Comparison of ENCODE assay signal across 8 cellular contexts in the genomic region with DNA sequence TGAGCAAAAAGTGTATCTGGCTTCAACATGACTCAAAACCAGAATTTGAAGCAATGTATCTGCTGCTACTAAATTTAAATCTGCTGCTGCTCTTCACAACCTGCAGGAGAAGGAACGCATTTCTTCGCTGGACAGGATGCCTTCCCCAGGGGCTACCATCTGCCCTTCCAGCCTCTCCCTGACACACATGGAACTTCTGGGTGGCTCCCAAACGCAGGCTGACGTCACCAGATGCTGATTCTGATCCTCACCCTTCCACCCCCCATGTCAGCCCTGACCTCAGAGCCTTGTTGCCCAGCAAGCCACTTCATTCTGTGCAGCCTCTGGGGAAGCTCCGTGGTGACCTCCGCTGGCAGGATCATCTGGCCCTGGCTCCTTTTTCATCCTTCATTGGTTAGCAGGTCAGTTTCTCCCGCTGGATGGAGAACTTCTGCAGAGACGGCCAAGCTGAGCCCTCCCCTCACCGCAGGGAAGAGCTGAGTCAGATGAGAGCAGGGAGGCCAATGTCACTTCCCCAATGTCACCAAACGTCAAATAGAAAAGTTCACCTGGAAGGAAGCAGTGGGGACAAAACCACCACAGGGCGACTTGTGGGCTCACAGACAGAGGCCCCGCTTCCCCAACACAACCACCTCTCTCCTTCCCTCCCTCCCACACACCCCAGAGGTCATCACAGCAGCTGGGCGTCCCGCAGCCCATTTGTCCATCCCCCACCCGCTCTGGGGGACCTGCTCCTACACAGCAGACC. TPM values are rescaled to one million over a fixed set of nuclear protein-coding genes. Genes with fewer than 3 reads are reported as not detected.
DNase-seq lines count a peak whose midpoint lies in the region; ATAC-seq and TF ChIP-seq lines count a peak whose summit lies in the region.
"Had no signal": no experiment of that assay in that cellular context is flagged by ENCODE, and none has a peak within 500 bp of the region (broad histone marks: within the 10 kb centered on the region; RNA-seq: fewer than 3 reads in every experiment).

No MANE protein-coding gene starts in this region.

- no peak overlapping the region for H3K9ac ChIP-seq in GM23248

- DNase-seq in GM23248 (peak; percentile 39), KG1 (lab: John Stamatoyannopoulos, UW) (peak; percentile 31), mesenteric fat pad (ENCODE audit: low spot score) (peak; percentile 84), T-helper 9 cell (no peak), esophagus squamous epithelium (lab: John Stamatoyannopoulos, UW) (no peak)
- peak; percentile 52 for DNase-seq in activated CD8-positive, alpha-beta T cell treated with anti-CD3 and anti-CD28 coated beads for 36 hours

- TF ChIP-seq POLR2A in esophagus squamous epithelium (IDR thresholded peaks at IDR 0.05): no peak

- no peaks in the 10 kb centered on the region for H3K9me3 ChIP-seq in GM23248 (ENCODE audit: low read depth)
- no peaks in the 10 kb centered on the region for H3K9me3 ChIP-seq in esophagus squamous epithelium
- H3K9me3 ChIP-seq: tibial nerve had no signal

- no peaks in the 10 kb centered on the region for H3K36me3 Mint-ChIP-seq in activated CD8-positive, alpha-beta T cell treated with anti-CD3 and anti-CD28 coated beads for 36 hours (ENCODE audit: low read depth)

- no peak for TF ChIP-seq CTCF in activated CD8-positive, alpha-beta T cell treated with anti-CD3 and anti-CD28 coated beads for 36 hours (IDR thresholded peaks at IDR 0.05)
- TF ChIP-seq CTCF in esophagus squamous epithelium (IDR thresholded peaks at IDR 0.05): no peak

- no peak overlapping the region for H3K27ac Mint-ChIP-seq in activated CD8-positive, alpha-beta T cell treated with anti-CD3 and anti-CD28 coated beads for 36 hours

- no peak overlapping the region for H3K27ac ChIP-seq in GM23248
- no peak overlapping the region for H3K27ac ChIP-seq in esophagus squamous epithelium
- H3K27ac ChIP-seq: tibial nerve had no signal

- 39 to 51% methylated on average over 14 to 15 of the region's 15 CpGs for WGBS in GM23248 (ENCODE audit: low coverage in 1 of 2, low lambda C conversion rate in 2 of 2, missing lambda C conversion rate in 2 of 2), 2 experiments
- 42 to 44% methylated on average over 10 to 12 of the region's 15 CpGs for WGBS in esophagus squamous epithelium, 2 donors

- peaks cover 12% of the 10 kb centered on the region for H3K4me1 Mint-ChIP-seq in activated CD8-positive, alpha-beta T cell treated with anti-CD3 and anti-CD28 coated beads for 36 hours (ENCODE audit: low read depth)

- in situ Hi-C loops in GM23248 (cut with MboI): no loop called here

- no peak overlapping the region for H3K4me3 Mint-ChIP-seq in activated CD8-positive, alpha-beta T cell treated with anti-CD3 and anti-CD28 coated beads for 36 hours

- ATAC-seq in GM18519 (IDR thresholded peaks at IDR 0.05; ENCODE audit: low FRiP score, unreplicated experiment): peak; percentile 55
- peak; percentile 86 for ATAC-seq in activated CD8-positive, alpha-beta T cell treated with anti-CD3 and anti-CD28 coated beads for 36 hours

- H2AFZ ChIP-seq in GM23248: no peak overlapping the region

- H3K4me3 ChIP-seq in GM23248 (no peak overlapping the region), esophagus squamous epithelium (no peak overlapping the region)
- H3K4me3 ChIP-seq: tibial nerve had no signal

- H3K4me2 ChIP-seq in GM23248 (ENCODE audit: unreplicated experiment): no peak overlapping the region

- peaks cover 38% of the 10 kb centered on the region for H3K27me3 Mint-ChIP-seq in activated CD8-positive, alpha-beta T cell treated with anti-CD3 and anti-CD28 coated beads for 36 hours

- H3K4me1 ChIP-seq in GM23248 (ENCODE audit: insufficient read depth): no peaks in the 10 kb centered on the region
- peaks cover 0 to 4% (median 0%) of the 10 kb centered on the region in 3 donors for H3K4me1 ChIP-seq in esophagus squamous epithelium

- H3K79me2 ChIP-seq in GM23248 (ENCODE audit: insufficient read depth): no peaks in the 10 kb centered on the region

- no peaks in the 10 kb centered on the region for H3K9me2 ChIP-seq in GM23248 (ENCODE audit: insufficient read depth)

- H3K27me3 ChIP-seq in GM23248 (replicated peaks; ENCODE audit: insufficient read depth) (peaks cover 41% of the 10 kb centered on the region), esophagus squamous epithelium (peaks cover 0 to 64% (median 0%) of the 10 kb centered on the region in 4 donors)

- H4K20me1 ChIP-seq in GM23248 (ENCODE audit: insufficient read depth): no peaks in the 10 kb centered on the region

- POLR2A ChIA-PET in activated CD8-positive, alpha-beta T cell treated with anti-CD3 and anti-CD28 coated beads for 36 hours (lab: Charles Lee): interaction anchor here (0.9 kb wide), 1 partner anchor 21 kb away, joined by 3 read pairs; no protein-coding TSS in a partner anchor

- H3F3A ChIP-seq in GM23248 (ENCODE audit: insufficient read depth): no peaks in the 10 kb centered on the region

- H3K9me3 Mint-ChIP-seq in activated CD8-positive, alpha-beta T cell treated with anti-CD3 and anti-CD28 coated beads for 36 hours: no peaks in the 10 kb centered on the region

- H3K36me3 ChIP-seq in GM23248 (ENCODE audit: low read depth): no peaks in the 10 kb centered on the region
- no peaks in the 10 kb centered on the region for H3K36me3 ChIP-seq in esophagus squamous epithelium
- H3K36me3 ChIP-seq: tibial nerve had no signal

- CTCF ChIA-PET in activated CD8-positive, alpha-beta T cell treated with anti-CD3 and anti-CD28 coated beads for 36 hours (lab: Charles Lee): interaction anchor here (1.1 to 1.8 kb wide), 3 partner anchors 10 to 120 kb away, joined by 3 to 5 read pairs (median 3); no protein-coding TSS in a partner anchor

- intact Hi-C loops in activated CD8-positive, alpha-beta T cell treated with anti-CD3 and anti-CD28 coated beads for 36 hours (cut with micrococcal nuclease): no loop called here
- intact Hi-C loops in esophagus squamous epithelium (cut with DNase I): no loop called here

RNA-seq across cellular contexts. Expression of a gene that starts 14.0 kb away (rescaled TPM):
- 3.3 and 6.4 TPM in 2 replicates for total RNA-seq in GM23248 (2014; rRNA removed; shearing (Covaris generic))
- polyA plus RNA-seq in GM23248 (2016; fragmentation: Nextera tagmentation; extraction: Ambion mirVana): 2.7 TPM in 2 replicates
- 10 to 100 TPM; 10.3 to 11.1 TPM for total RNA-seq in activated CD8-positive, alpha-beta T cell treated with anti-CD3 and anti-CD28 coated beads for 36 hours
- 61.6 TPM for total RNA-seq in mesenteric fat pad
- total RNA-seq in esophagus squamous epithelium: 1 to 10 TPM; 1.3 to 7.2 (median 4.3) TPM

RNA-seq across cellular contexts. Expression of a gene that starts 39.8 kb away (rescaled TPM):
- 23.5 and 34.0 TPM in 2 replicates for total RNA-seq in GM23248 (2014; rRNA removed; shearing (Covaris generic))
- 26.9 and 28.1 TPM in 2 replicates for polyA plus RNA-seq in GM23248 (2016; fragmentation: Nextera tagmentation; extraction: Ambion mirVana)
- total RNA-seq in activated CD8-positive, alpha-beta T cell treated with anti-CD3 and anti-CD28 coated beads for 36 hours: 10 to 100 TPM; 22.7 to 24.8 TPM
- total RNA-seq in mesenteric fat pad (20.1 TPM), esophagus squamous epithelium (10 to 100 TPM; 14.5 to 25.2 (median 17.4) TPM)

Comparison
In these comparisons a context has a peak if more than half of its experiments do, and no peak if none do; other contexts are left out.
1. DNase-seq: peak in GM23248 (single experiment), KG1 (single experiment), activated CD8-positive, alpha-beta T cell treated with anti-CD3 and anti-CD28 coated beads for 36 hours (single experiment) and mesenteric fat pad (single experiment); none in T-helper 9 cell (single experiment) and esophagus squamous epithelium (single experiment).